10 cellular contexts compared by ENCODE assay signal in genomic region chr13:110773480-110773879, GRCh38.
"Had no signal": no experiment of that assay in that cellular context is flagged by ENCODE, and none has a peak within 500 bp of the region (broad histone marks: within the 10 kb centered on the region; RNA-seq: fewer than 3 reads in every experiment).

No MANE protein-coding gene starts in this region.

- H3K27ac ChIP-seq: GM23248, HL-60 had no signal

- ATAC-seq: HCT116, HepG2 had no signal

- H3K4me1 ChIP-seq: HAP-1 had no signal

- H3K9me3 Mint-ChIP-seq: HFFc6, IgD-negative memory B cell had no signal

- H3K4me1 Mint-ChIP-seq: IgD-negative memory B cell had no signal

- H3K36me3 ChIP-seq: HAP-1 had no signal

- H3K9me3 ChIP-seq: HAP-1 had no signal

- H3K4me3 Mint-ChIP-seq: HFFc6, IgD-negative memory B cell had no signal

- H3K27ac Mint-ChIP-seq: HFFc6, IgD-negative memory B cell had no signal

- H3K4me3 ChIP-seq: GM23248, HAP-1 had no signal

- DNase-seq: GM23248, GOT3, H7, HFFc6, KBM-7 had no signal
